In the genomic region with DNA sequence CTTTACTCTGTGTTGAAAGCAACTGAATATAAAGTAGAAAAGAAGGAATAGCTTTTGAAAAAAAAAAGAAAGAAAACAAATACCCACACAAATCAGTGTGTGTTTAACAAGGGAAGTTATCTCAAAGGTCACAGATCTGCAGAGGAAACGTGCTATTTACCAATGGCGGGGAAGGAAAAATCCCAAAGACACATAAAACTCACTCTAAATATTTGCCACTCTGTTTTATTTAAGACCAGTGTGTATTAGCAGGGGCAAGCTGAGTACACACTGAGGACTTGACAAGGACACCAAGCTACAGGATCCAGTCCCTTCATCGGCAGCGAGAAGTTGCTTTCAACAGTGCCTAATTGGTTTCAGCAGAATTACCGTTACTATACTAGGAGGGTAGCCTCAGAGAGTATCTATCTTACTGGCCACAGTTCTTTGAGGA, we compare ENCODE assay signal across 1 cellular context.
TF ChIP-seq lines count a peak whose summit lies in the region.

No MANE protein-coding gene starts in this region.

TF ChIP-seq in HepG2, 621 proteins besides CTCF, POLR2A, EP300 and RAD21 (continued from another document and continues in another):
- TF ChIP-seq, protein P1, sequence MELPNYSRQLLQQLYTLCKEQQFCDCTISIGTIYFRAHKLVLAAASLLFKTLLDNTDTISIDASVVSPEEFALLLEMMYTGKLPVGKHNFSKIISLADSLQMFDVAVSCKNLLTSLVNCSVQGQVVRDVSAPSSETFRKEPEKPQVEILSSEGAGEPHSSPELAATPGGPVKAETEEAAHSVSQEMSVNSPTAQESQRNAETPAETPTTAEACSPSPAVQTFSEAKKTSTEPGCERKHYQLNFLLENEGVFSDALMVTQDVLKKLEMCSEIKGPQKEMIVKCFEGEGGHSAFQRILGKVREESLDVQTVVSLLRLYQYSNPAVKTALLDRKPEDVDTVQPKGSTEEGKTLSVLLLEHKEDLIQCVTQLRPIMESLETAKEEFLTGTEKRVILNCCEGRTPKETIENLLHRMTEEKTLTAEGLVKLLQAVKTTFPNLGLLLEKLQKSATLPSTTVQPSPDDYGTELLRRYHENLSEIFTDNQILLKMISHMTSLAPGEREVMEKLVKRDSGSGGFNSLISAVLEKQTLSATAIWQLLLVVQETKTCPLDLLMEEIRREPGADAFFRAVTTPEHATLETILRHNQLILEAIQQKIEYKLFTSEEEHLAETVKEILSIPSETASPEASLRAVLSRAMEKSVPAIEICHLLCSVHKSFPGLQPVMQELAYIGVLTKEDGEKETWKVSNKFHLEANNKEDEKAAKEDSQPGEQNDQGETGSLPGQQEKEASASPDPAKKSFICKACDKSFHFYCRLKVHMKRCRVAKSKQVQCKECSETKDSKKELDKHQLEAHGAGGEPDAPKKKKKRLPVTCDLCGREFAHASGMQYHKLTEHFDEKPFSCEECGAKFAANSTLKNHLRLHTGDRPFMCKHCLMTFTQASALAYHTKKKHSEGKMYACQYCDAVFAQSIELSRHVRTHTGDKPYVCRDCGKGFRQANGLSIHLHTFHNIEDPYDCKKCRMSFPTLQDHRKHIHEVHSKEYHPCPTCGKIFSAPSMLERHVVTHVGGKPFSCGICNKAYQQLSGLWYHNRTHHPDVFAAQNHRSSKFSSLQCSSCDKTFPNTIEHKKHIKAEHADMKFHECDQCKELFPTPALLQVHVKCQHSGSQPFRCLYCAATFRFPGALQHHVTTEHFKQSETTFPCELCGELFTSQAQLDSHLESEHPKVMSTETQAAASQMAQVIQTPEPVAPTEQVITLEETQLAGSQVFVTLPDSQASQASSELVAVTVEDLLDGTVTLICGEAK (IDR thresholded peaks at IDR 0.05), result no peak
- TF ChIP-seq, protein P1 (CRISPR knock-in tag; IDR thresholded peaks at IDR 0.05), result no peak; the same call in 1 of the 2 replicates
- TF ChIP-seq ZNF615 (CRISPR knock-in tag; IDR thresholded peaks at IDR 0.05; ENCODE audit: borderline replicate concordance) (peak; percentile 45; the same call in 1 of the 2 replicates), ZNF484 (CRISPR knock-in tag; IDR thresholded peaks at IDR 0.05; ENCODE audit: borderline replicate concordance, low read depth) (no peak), ZXDC (CRISPR knock-in tag; IDR thresholded peaks at IDR 0.05) (no peak), ZNF710 (CRISPR knock-in tag; IDR thresholded peaks at IDR 0.05; ENCODE audit: borderline replicate concordance) (peak; percentile 100), ASH2L (IDR thresholded peaks at IDR 0.05; ENCODE audit: insufficient read length, low read depth, low read length) (peak; percentile 49), RBFOX2 (IDR thresholded peaks at IDR 0.05; ENCODE audit: low read depth, low read length) (no peak), ZBTB20 (CRISPR knock-in tag; IDR thresholded peaks at IDR 0.05; ENCODE audit: borderline replicate concordance, low read depth) (peak; percentile 76; the same call in 1 of the 2 replicates), ZNF260 (CRISPR knock-in tag; IDR thresholded peaks at IDR 0.05; ENCODE audit: borderline replicate concordance, low read depth) (no peak), MTF1 (CRISPR knock-in tag; IDR thresholded peaks at IDR 0.05) (no peak), ZMAT3 (CRISPR knock-in tag; conservative IDR thresholded peaks at IDR 0.05) (no peak; the same call in 1 of the 2 replicates), ZNF503 (CRISPR knock-in tag; IDR thresholded peaks at IDR 0.05) (peak; percentile 99), ZFP41 (CRISPR knock-in tag; IDR thresholded peaks at IDR 0.05; ENCODE audit: borderline replicate concordance) (no peak), ZFYVE20 (CRISPR knock-in tag; IDR thresholded peaks at IDR 0.05; ENCODE audit: borderline replicate concordance, low read depth) (no peak), ZNF367 (CRISPR knock-in tag; IDR thresholded peaks at IDR 0.05; ENCODE audit: borderline replicate concordance) (no peak), MAFG (CRISPR knock-in tag; IDR thresholded peaks at IDR 0.05) (no peak), ARNTL (CRISPR knock-in tag; IDR thresholded peaks at IDR 0.05) (peak; percentile 83), ARNT (IDR thresholded peaks at IDR 0.05) (no peak), ZBTB26 (CRISPR knock-in tag; IDR thresholded peaks at IDR 0.05; ENCODE audit: borderline replicate concordance) (no peak), ZNF773 (CRISPR knock-in tag; IDR thresholded peaks at IDR 0.05; ENCODE audit: borderline replicate concordance) (no peak), CREB1 (IDR thresholded peaks at IDR 0.05) (no peak), CREB1 (CRISPR knock-in tag; IDR thresholded peaks at IDR 0.05) (peak; percentile 74), CEBPB (IDR thresholded peaks at IDR 0.05; ENCODE audit: borderline replicate concordance, low read depth, low read length) (no peak), ZNF10 (CRISPR knock-in tag; IDR thresholded peaks at IDR 0.05; ENCODE audit: borderline replicate concordance, low read depth) (no peak)
- TF ChIP-seq, protein P2, sequence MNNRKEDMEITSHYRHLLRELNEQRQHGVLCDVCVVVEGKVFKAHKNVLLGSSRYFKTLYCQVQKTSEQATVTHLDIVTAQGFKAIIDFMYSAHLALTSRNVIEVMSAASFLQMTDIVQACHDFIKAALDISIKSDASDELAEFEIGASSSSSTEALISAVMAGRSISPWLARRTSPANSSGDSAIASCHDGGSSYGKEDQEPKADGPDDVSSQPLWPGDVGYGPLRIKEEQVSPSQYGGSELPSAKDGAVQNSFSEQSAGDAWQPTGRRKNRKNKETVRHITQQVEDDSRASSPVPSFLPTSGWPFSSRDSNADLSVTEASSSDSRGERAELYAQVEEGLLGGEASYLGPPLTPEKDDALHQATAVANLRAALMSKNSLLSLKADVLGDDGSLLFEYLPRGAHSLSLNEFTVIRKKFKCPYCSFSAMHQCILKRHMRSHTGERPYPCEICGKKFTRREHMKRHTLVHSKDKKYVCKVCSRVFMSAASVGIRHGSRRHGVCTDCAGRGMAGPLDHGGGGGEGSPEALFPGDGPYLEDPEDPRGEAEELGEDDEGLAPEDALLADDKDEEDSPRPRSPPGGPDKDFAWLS (CRISPR knock-in tag; IDR thresholded peaks at IDR 0.05; ENCODE audit: borderline replicate concordance), result no peak
- TF ChIP-seq, protein P3, sequence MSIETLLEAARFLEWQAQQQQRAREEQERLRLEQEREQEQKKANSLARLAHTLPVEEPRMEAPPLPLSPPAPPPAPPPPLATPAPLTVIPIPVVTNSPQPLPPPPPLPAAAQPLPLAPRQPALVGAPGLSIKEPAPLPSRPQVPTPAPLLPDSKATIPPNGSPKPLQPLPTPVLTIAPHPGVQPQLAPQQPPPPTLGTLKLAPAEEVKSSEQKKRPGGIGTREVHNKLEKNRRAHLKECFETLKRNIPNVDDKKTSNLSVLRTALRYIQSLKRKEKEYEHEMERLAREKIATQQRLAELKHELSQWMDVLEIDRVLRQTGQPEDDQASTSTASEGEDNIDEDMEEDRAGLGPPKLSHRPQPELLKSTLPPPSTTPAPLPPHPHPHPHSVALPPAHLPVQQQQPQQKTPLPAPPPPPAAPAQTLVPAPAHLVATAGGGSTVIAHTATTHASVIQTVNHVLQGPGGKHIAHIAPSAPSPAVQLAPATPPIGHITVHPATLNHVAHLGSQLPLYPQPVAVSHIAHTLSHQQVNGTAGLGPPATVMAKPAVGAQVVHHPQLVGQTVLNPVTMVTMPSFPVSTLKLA (IDR thresholded peaks at IDR 0.05), result no peak
